23 cellular contexts compared by ENCODE assay signal in the genomic region with DNA sequence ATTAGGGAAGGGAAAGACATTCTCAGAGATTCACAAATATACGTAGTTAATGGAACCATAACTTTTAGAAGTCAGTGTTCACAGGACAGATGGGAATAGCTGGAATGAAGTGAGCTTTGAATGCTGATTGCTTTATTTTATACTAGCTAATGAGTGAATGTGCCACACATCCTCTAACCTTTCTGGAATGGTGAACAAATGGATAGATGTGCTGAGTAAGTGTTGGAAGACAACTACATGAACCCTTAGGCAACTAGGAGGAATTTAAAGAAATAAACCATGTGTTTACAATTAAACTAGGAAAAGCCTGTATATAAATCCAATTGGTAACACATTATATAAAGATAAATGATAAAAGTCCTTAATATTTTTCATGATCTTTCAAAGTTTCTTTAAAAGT.
DNase-seq lines count a peak whose midpoint lies in the region; ATAC-seq, FAIRE-seq and TF ChIP-seq lines count a peak whose summit lies in the region.
"Had no signal": no experiment of that assay in that cellular context is flagged by ENCODE, and none has a peak within 500 bp of the region (broad histone marks: within the 10 kb centered on the region; RNA-seq: fewer than 3 reads in every experiment).

No MANE protein-coding gene starts in this region.

- no peaks in the 10 kb centered on the region for H3K9me1 ChIP-seq in endothelial cell of umbilical vein (replicated peaks; ENCODE audit: control insufficient read depth, extremely low read depth, insufficient read depth, low read length)

- CTCF ChIA-PET in A549 (lab: Yijun Ruan, JAX) (no interaction called here), endothelial cell of umbilical vein (lab: Charles Lee) (no interaction called here)

- H3K36me3 ChIP-seq in GM23338 (ENCODE audit: insufficient read depth) (no peaks in the 10 kb centered on the region), endothelial cell of umbilical vein (ENCODE audit: control insufficient read depth in 2 of 2, extremely low read depth in 1 of 2, insufficient read depth in 2 of 2, low read length in 2 of 2) (no peaks in the 10 kb centered on the region), H7 (replicated peaks; ENCODE audit: control insufficient read depth, insufficient read depth, low read length) (no peaks in the 10 kb centered on the region)
- H3K36me3 ChIP-seq: BLaER1 treated with 17β-estradiol and CSF1 and Interleukin-3, amounts not matched to agents 10 nM and 100 nM; HAP-1 had no signal

- H3K9me3 ChIP-seq in A549 (no peaks in the 10 kb centered on the region), endothelial cell of umbilical vein (replicated peaks; ENCODE audit: control insufficient read depth, insufficient read depth, low read length) (no peaks in the 10 kb centered on the region)
- H3K9me3 ChIP-seq: Caco-2, HAP-1 had no signal

- H3K4me3 Mint-ChIP-seq in GM23338, result no peak overlapping the region; the same call in 2 of the 3 replicates
- no peak overlapping the region for H3K4me3 Mint-ChIP-seq in nephron progenitor cell
- H3K4me3 Mint-ChIP-seq: B cell; CD4-positive, CD25-positive, alpha-beta regulatory T cell; CD8-positive, alpha-beta memory T cell had no signal

- no peak for TF ChIP-seq EP300 in A549 (IDR thresholded peaks at IDR 0.05)

- WGBS in A549 (ENCODE audit: missing lambda C conversion rate), result 79% methylated on average over 1 of the region's 1 CpG

- H3K27me3 ChIP-seq in GM23338 (ENCODE audit: insufficient read depth), result no peaks in the 10 kb centered on the region
- H3K27me3 ChIP-seq in endothelial cell of umbilical vein (ENCODE audit: control insufficient read depth in 2 of 2, insufficient read depth in 2 of 2, low read length in 2 of 2), result peaks cover 10 to 26% of the 10 kb centered on the region in 2 experiments
- H3K27me3 ChIP-seq in H7 (ENCODE audit: control insufficient read depth, insufficient read depth, low read length), result no peaks in the 10 kb centered on the region
- H3K27me3 ChIP-seq: BLaER1 treated with 17β-estradiol and CSF1 and Interleukin-3, amounts not matched to agents 10 nM and 100 nM had no signal

- no peak for TF ChIP-seq CTCF in A549 (IDR thresholded peaks at IDR 0.05)
- TF ChIP-seq CTCF in C4-2B (conservative IDR thresholded peaks at IDR 0.05), result no peak
- TF ChIP-seq CTCF in GM23338 (conservative IDR thresholded peaks at IDR 0.05; ENCODE audit: low read depth in 2 of 2), result no peak
- no peak for TF ChIP-seq CTCF in endothelial cell of umbilical vein (IDR thresholded peaks at IDR 0.05; ENCODE audit: extremely low read depth in 1 of 2, insufficient read depth in 1 of 2, low read depth in 1 of 2, low read length in 2 of 2)
- TF ChIP-seq CTCF in nephron progenitor cell (IDR thresholded peaks at IDR 0.05), result no peak

- H3K79me2 ChIP-seq in GM23338 (replicated peaks; ENCODE audit: insufficient read depth) (no peaks in the 10 kb centered on the region), endothelial cell of umbilical vein (ENCODE audit: control insufficient read depth, insufficient read depth, low read length) (no peaks in the 10 kb centered on the region)

- TF ChIP-seq POLR2A in A549 (IDR thresholded peaks at IDR 0.05; ENCODE audit: low read length) (no peak), endothelial cell of umbilical vein (IDR thresholded peaks at IDR 0.05; ENCODE audit: low read depth, low read length) (no peak), GM18505 (IDR thresholded peaks at IDR 0.05; ENCODE audit: borderline replicate concordance, extremely low read depth, insufficient read depth, insufficient read length) (no peak)

- no TSS peak for BruUV-seq in endothelial cell of umbilical vein (replicated peaks; lab: Mats Ljungman, UMichigan)

- H3F3A ChIP-seq in GM23338 (replicated peaks; ENCODE audit: low read depth), result no peaks in the 10 kb centered on the region

- H3K27ac Mint-ChIP-seq in GM23338 (no peak overlapping the region), nephron progenitor cell (no peak overlapping the region)
- H3K27ac Mint-ChIP-seq: B cell; CD4-positive, CD25-positive, alpha-beta regulatory T cell; CD8-positive, alpha-beta memory T cell had no signal

- no peak for ATAC-seq in A549
- ATAC-seq in GM23338, result no peak
- ATAC-seq in GM18505 (IDR thresholded peaks at IDR 0.05; ENCODE audit: unreplicated experiment), result no peak
- ATAC-seq: K562 had no signal

- H3K4me3 ChIP-seq in A549 (no peak overlapping the region), GM23338 (no peak overlapping the region), endothelial cell of umbilical vein (replicated peaks in 1 of 3; ENCODE audit: insufficient read depth in 1 of 3, low read depth in 1 of 3, low read length in 3 of 3) (no peak overlapping the region), H7 (ENCODE audit: insufficient read depth, low read depth, low read length) (no peak overlapping the region)
- H3K4me3 ChIP-seq: BLaER1 treated with 17β-estradiol and CSF1 and Interleukin-3, amounts not matched to agents 10 nM and 100 nM; HAP-1; K562 had no signal

- intact Hi-C loops in endothelial cell of umbilical vein (cut with micrococcal nuclease), result no loop called here

- no peak for DNase-seq in A549 (ENCODE audit: low read depth in 1 of 2, low spot score in 1 of 2)
- DNase-seq in GM23338 (ENCODE audit: low spot score), result no peak
- DNase-seq in endothelial cell of umbilical vein (ENCODE audit: low read depth, low spot score), result no peak
- no peak for DNase-seq in cerebellar cortex (ENCODE audit: low spot score)
- DNase-seq in H7, result no peak
- DNase-seq in nephron progenitor cell, result no peak
- DNase-seq: Caco-2; CD4-positive, CD25-positive, alpha-beta regulatory T cell; CD8-positive, alpha-beta memory T cell; DMS79 treated with DMSO at 0.1 percent for 48 hours; IMR-90 had no signal

- dilution Hi-C loops in endothelial cell of umbilical vein (cut with MboI; ENCODE audit: extremely low pct_ligation_motif_present, low sequenced_read_pairs), result no loop called here

- peak overlapping the region in 1 of 2 experiments; percentile 48; a peak in 3 of 6 replicates for H3K27ac ChIP-seq in A549
- peak overlapping the region; percentile 89 for H3K27ac ChIP-seq in C4-2B
- H3K27ac ChIP-seq in GM23338 (ENCODE audit: low read depth), result no peak overlapping the region
- no peak overlapping the region for H3K27ac ChIP-seq in endothelial cell of umbilical vein (ENCODE audit: insufficient read depth, low read depth, low read length)
- H3K27ac ChIP-seq: BLaER1 treated with 17β-estradiol and CSF1 and Interleukin-3, amounts not matched to agents 10 nM and 100 nM; HL-60 had no signal

- H3K4me1 Mint-ChIP-seq in GM23338 (peaks cover 2% of the 10 kb centered on the region), nephron progenitor cell (peaks cover 30% of the 10 kb centered on the region)
- H3K4me1 Mint-ChIP-seq: B cell; CD4-positive, CD25-positive, alpha-beta regulatory T cell; CD8-positive, alpha-beta memory T cell had no signal

- H3K4me1 ChIP-seq in A549 (peaks cover 74% of the 10 kb centered on the region), GM23338 (ENCODE audit: insufficient read depth) (peaks cover 10% of the 10 kb centered on the region), endothelial cell of umbilical vein (ENCODE audit: control insufficient read depth, extremely low read depth, insufficient read depth, low read length) (peaks cover 8% of the 10 kb centered on the region)

- no peak overlapping the region for H3K9ac ChIP-seq in endothelial cell of umbilical vein (replicated peaks; ENCODE audit: extremely low read depth, insufficient read depth, low read length)
- H3K9ac ChIP-seq: BLaER1 treated with 17β-estradiol and CSF1 and Interleukin-3, amounts not matched to agents 10 nM and 100 nM had no signal

- POLR2A ChIA-PET in A549 (lab: Yijun Ruan, JAX), result no interaction called here
- POLR2A ChIA-PET in endothelial cell of umbilical vein (lab: Charles Lee), result no interaction called here

- H3K9me2 ChIP-seq in GM23338 (ENCODE audit: insufficient read depth), result no peaks in the 10 kb centered on the region; the same call in 1 of the 2 replicates

- no peaks in the 10 kb centered on the region for H3K36me3 Mint-ChIP-seq in GM23338 (ENCODE audit: low read depth)
- peaks cover 19% of the 10 kb centered on the region for H3K36me3 Mint-ChIP-seq in nephron progenitor cell (ENCODE audit: low read depth)
- H3K36me3 Mint-ChIP-seq: CD4-positive, CD25-positive, alpha-beta regulatory T cell; CD8-positive, alpha-beta memory T cell had no signal

- H2AFZ ChIP-seq in GM23338, result peak overlapping the region; percentile 21; the same call in 1 of the 2 replicates
- H2AFZ ChIP-seq in endothelial cell of umbilical vein (ENCODE audit: low read depth, low read length), result no peak overlapping the region

- FAIRE-seq in A549 (lab: Jason Lieb, UNC) (no peak), endothelial cell of umbilical vein (lab: Jason Lieb, UNC) (peak; percentile 8)
- FAIRE-seq: D721Med, G401.6, GM12891, GM18507, H1, K562 had no signal

- H3K27me3 Mint-ChIP-seq in GM23338 (ENCODE audit: insufficient read depth, low read depth, poor library complexity), result peaks cover 3% of the 10 kb centered on the region
- no peaks in the 10 kb centered on the region for H3K27me3 Mint-ChIP-seq in nephron progenitor cell (ENCODE audit: low read depth, poor library complexity)
- H3K27me3 Mint-ChIP-seq: B cell had no signal

- TF ChIP-seq RAD21 in A549 (conservative IDR thresholded peaks at IDR 0.05 in 1 of 2, IDR thresholded peaks at IDR 0.05 in 1 of 2), result no peak

- H3K9me3 Mint-ChIP-seq in GM23338, result no peaks in the 10 kb centered on the region
- peaks cover 16% of the 10 kb centered on the region for H3K9me3 Mint-ChIP-seq in nephron progenitor cell

- H3K4me2 ChIP-seq in A549 (0 out of 3 replicates have a peak overlapping the region, but pooled peaks have one; percentile 0), GM23338 (no peak overlapping the region), endothelial cell of umbilical vein (ENCODE audit: insufficient read depth, low read length) (no peak overlapping the region)
- H3K4me2 ChIP-seq: BLaER1 treated with 17β-estradiol and CSF1 and Interleukin-3, amounts not matched to agents 10 nM and 100 nM had no signal

- H4K20me1 ChIP-seq in GM23338 (replicated peaks; ENCODE audit: insufficient read depth) (no peaks in the 10 kb centered on the region), endothelial cell of umbilical vein (replicated peaks; ENCODE audit: control insufficient read depth, extremely low read depth, insufficient read depth, low read length) (no peaks in the 10 kb centered on the region)
- H4K20me1 ChIP-seq: BLaER1 treated with 17β-estradiol and CSF1 and Interleukin-3, amounts not matched to agents 10 nM and 100 nM had no signal

TF ChIP-seq in A549, 52 proteins besides CTCF, POLR2A, EP300 and RAD21 (continues in another document):
- TF ChIP-seq CBX2 (IDR thresholded peaks at IDR 0.05; ENCODE audit: borderline replicate concordance, low read depth) (no peak), KDM1A (IDR thresholded peaks at IDR 0.05; ENCODE audit: low read depth) (no peak), HOXB5 (CRISPR knock-in tag; IDR thresholded peaks at IDR 0.05) (no peak)

TF ChIP-seq in endothelial cell of umbilical vein, 7 proteins besides CTCF, POLR2A, EP300 and RAD21 (continues in another document):
- TF ChIP-seq EZH2 (IDR thresholded peaks at IDR 0.05; ENCODE audit: borderline replicate concordance, low read depth, low read length, severe bottlenecking), result no peak
- no peak for TF ChIP-seq POLR2AphosphoS5 (IDR thresholded peaks at IDR 0.05; ENCODE audit: insufficient read depth, low read depth, low read length)
- no peak for TF ChIP-seq FOS (IDR thresholded peaks at IDR 0.05; ENCODE audit: borderline replicate concordance, insufficient read depth, low read length)
